In the genomic region with DNA sequence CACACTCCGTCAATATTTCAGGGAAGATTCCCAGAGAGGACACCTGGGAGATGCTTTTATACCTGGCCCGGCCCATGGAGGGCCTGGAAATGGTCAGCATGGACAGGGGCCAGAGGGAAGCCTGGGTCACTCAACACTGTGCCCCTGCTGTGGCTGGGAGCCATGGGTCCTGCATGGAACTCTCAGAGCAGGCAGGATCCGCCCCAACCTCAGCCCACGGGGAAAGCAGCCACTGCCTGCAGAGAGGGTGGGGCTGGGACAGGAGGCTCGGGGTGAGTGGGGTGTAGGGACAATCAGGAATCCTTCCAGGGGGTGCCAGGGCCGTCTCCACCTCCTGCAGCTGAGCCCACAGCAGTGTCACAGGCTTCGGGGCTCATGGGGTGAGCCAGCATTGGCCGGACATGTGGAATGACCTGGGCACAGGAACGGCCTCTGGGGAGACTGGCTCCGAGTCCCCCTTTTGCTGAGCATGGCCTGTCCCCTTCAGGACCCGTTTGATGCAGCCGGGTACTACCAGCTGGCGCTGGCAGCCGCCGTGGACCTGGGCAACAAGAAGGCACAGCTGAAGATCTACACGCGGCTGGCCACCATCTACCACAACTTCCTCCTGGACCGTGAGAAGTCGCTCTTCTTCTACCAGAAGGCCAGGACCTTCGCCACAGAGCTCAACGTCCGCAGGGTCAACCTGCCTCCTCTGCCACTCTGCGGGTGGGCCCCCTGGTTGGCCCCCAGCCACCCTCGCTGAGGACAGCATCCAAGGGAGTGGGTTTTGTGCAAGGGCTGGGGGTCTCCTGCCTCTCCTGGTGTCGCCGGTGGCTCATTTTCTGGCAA, we compare ENCODE assay signal across 1 cellular context.
TF ChIP-seq lines count a peak whose summit lies in the region.

No MANE protein-coding gene starts in this region.

TF ChIP-seq in HepG2, 621 proteins besides CTCF, POLR2A, EP300 and RAD21:
- TF ChIP-seq MEF2D (CRISPR knock-in tag; IDR thresholded peaks at IDR 0.05), result no peak
- TF ChIP-seq HINFP (CRISPR knock-in tag; IDR thresholded peaks at IDR 0.05; ENCODE audit: low read depth), result no peak
- 0 out of 2 replicates have a peak, but pooled peaks have one; percentile 24 for TF ChIP-seq HNRNPL (IDR thresholded peaks at IDR 0.05; ENCODE audit: low read depth, low read length)
